ENCODE assay signal across 17 cellular contexts in genomic region chr17:691423-691822, GRCh38. TPM values are rescaled to one million over a fixed set of nuclear protein-coding genes. Genes with fewer than 3 reads are reported as not detected.
DNase-seq lines count a peak whose midpoint lies in the region; ATAC-seq, FAIRE-seq and TF ChIP-seq lines count a peak whose summit lies in the region.
"Had no signal": no experiment of that assay in that cellular context is flagged by ENCODE, and none has a peak within 500 bp of the region (broad histone marks: within the 10 kb centered on the region; RNA-seq: fewer than 3 reads in every experiment).

No MANE protein-coding gene starts in this region.

- DNase-seq in ACHN (peak; percentile 62), HT1080 (ENCODE audit: low read depth) (peak; percentile 69), amniotic stem cell (lab: John Stamatoyannopoulos, UW) (peak; percentile 31), foreskin fibroblast (peak; percentile 58 to 72), NCI-H1417 (lab: John Stamatoyannopoulos, UW) (no peak), GM12892 (ENCODE audit: insufficient read length) (no peak), NOMO-1 treated with DMSO at 0.1 percent for 48 hours (lab: John Stamatoyannopoulos, UW; ENCODE audit: unreplicated experiment) (no peak)
- DNase-seq: activated naive CD4-positive, alpha-beta T cell treated with anti-CD3 and anti-CD28 coated beads for 36 hours; AML-193; DMS153; esophagus squamous epithelium; immature natural killer cell; KBM-7; NCI-H1694; NCI-H69; transverse colon had no signal

- no peak for ATAC-seq in GM18909 (IDR thresholded peaks at IDR 0.05; ENCODE audit: poor library complexity, unreplicated experiment)

- FAIRE-seq in GM12892 (lab: Jason Lieb, UNC) = no peak

- in situ Hi-C loops in ACHN (cut with HindIII; ENCODE audit: low pct_ligation_motif_present, low pct_unique_long_range_greater_than_20kb, low sequenced_read_pairs) = no loop called here

- TF ChIP-seq POLR2A in GM12892 (IDR thresholded peaks at IDR 0.05; ENCODE audit: low read depth, low read length) = no peak

- H3K4me3 ChIP-seq in foreskin fibroblast (ENCODE audit: low read depth in 1 of 2, low read length in 2 of 2) = no peak overlapping the region
- H3K4me3 ChIP-seq: esophagus squamous epithelium, transverse colon had no signal

- no peak for TF ChIP-seq CTCF in foreskin fibroblast (IDR thresholded peaks at IDR 0.05; ENCODE audit: low read depth, low read length)

RNA-seq across cellular contexts. Expression of gene VPS53, which starts 23.2 kb away (rescaled TPM):
- total RNA-seq in HT1080 (2014; rRNA removed; shearing (Covaris generic)) = 7.6 and 16.1 TPM in 2 replicates
- 17.4 and 17.8 TPM in 2 replicates for polyA plus RNA-seq in HT1080 (2015; cell fraction: cytosol; rRNA removed)
- 37.8 and 51.2 TPM in 2 replicates for polyA plus RNA-seq in HT1080 (2015; cell fraction: nucleus; rRNA removed)
- polyA plus RNA-seq in GM12892 (2012; ENCODE audit: missing spikeins) = 18.2 TPM

RNA-seq across cellular contexts. Expression of gene TLCD3A, which starts 41.0 kb away (rescaled TPM):
- total RNA-seq in HT1080 (2014; rRNA removed; shearing (Covaris generic)) = 27.0 and 39.4 TPM in 2 replicates
- polyA plus RNA-seq in HT1080 (2015; cell fraction: cytosol; rRNA removed) = 25.3 and 26.4 TPM in 2 replicates
- 15.0 and 20.9 TPM in 2 replicates for polyA plus RNA-seq in HT1080 (2015; cell fraction: nucleus; rRNA removed)
- 17.2 TPM for polyA plus RNA-seq in GM12892 (2012; ENCODE audit: missing spikeins)

Comparison
In these comparisons a context has a peak if more than half of its experiments do, and no peak if none do; other contexts are left out.
1. DNase-seq: peak in ACHN (single experiment), HT1080 (single experiment), amniotic stem cell (single experiment) and foreskin fibroblast (2 of 2); none in NCI-H1417 (0 of 3), GM12892 (single experiment) and NOMO-1 treated with DMSO at 0.1 percent for 48 hours (single experiment).